ENCODE assay signal across 29 cellular contexts in the genomic region with DNA sequence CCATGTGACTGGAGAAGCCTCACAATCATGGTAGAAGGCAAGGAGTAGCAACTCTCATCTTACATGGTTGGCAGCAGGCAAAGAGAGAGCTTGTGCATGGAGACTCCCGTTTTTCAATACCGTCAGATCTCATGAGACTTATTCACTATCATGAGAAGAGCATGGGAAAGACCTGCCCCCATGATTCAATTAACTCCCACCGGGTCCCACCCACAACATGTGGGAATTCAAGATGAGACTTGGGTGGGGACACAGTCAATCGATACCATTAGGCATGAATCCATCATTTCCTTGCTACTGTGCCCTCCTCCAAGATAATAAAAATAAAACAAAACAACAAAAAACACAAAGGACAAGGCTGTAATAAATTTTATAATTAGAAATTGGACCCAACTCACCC.
DNase-seq lines count a peak whose midpoint lies in the region; TF ChIP-seq lines count a peak whose summit lies in the region.
"Had no signal": no experiment of that assay in that cellular context is flagged by ENCODE, and none has a peak within 500 bp of the region (broad histone marks: within the 10 kb centered on the region; RNA-seq: fewer than 3 reads in every experiment).

No MANE protein-coding gene starts in this region.

- peak overlapping the region; percentile 52 for H3K27ac ChIP-seq in caudate nucleus (ENCODE audit: low read depth, low read length)
- H3K27ac ChIP-seq: 22Rv1; A549; BLaER1; BLaER1 treated with 17β-estradiol and CSF1 and Interleukin-3, amounts not matched to agents 10 nM and 100 nM; C4-2B had no signal

- no peak for TF ChIP-seq POLR2A in erythroblast (IDR thresholded peaks at IDR 0.05; ENCODE audit: low read length)

- DNase-seq in caudate nucleus (lab: John Stamatoyannopoulos, UW): peak in 13 of 61 donors; percentile 1 to 52 (median 12)
- DNase-seq in putamen (ENCODE audit: low spot score): peak; percentile 12
- no peak for DNase-seq in erythroblast (lab: John Stamatoyannopoulos, UW)
- DNase-seq in activated CD4-positive, alpha-beta T cell treated with anti-CD3 and anti-CD28 coated beads for 48 hours: no peak
- DNase-seq: 8988T; ACHN; AML-193; BE2C; C1 segment of cervical spinal cord; Caco-2; Calu3; CD4-positive, alpha-beta memory T cell; CD4-positive, alpha-beta T cell; CD4-positive, CD25-positive, alpha-beta regulatory T cell; CD8-positive, alpha-beta memory T cell; CD8-positive, alpha-beta T cell; COR-L47; DMS 273 treated with DMSO at 0.1 percent for 48 hours; DMS153; DMS53; DMS79; DMS79 treated with DMSO at 0.1 percent for 48 hours; DND-41; EL had no signal
